8 cellular contexts compared by ENCODE assay signal in genomic region chr17:13114601-13115024, GRCh38.
DNase-seq lines count a peak whose midpoint lies in the region; ATAC-seq and TF ChIP-seq lines count a peak whose summit lies in the region.

No MANE protein-coding gene starts in this region.

- no peaks in the 10 kb centered on the region for H3K9me3 Mint-ChIP-seq in stimulated activated naive B cell treated with anti-CD40 and anti-IgM and Interleukin-4, amounts not matched to agents 10 μg/mL and 1 μg/mL and 100 μg/mL, for 72 hours

- peaks cover 0 to 1% of the 10 kb centered on the region in 2 donors for H3K4me1 Mint-ChIP-seq in stimulated activated naive B cell treated with anti-CD40 and anti-IgM and Interleukin-4, amounts not matched to agents 10 μg/mL and 1 μg/mL and 100 μg/mL, for 72 hours

- peaks cover 14 to 16% of the 10 kb centered on the region in 2 donors for H3K27me3 Mint-ChIP-seq in stimulated activated naive B cell treated with anti-CD40 and anti-IgM and Interleukin-4, amounts not matched to agents 10 μg/mL and 1 μg/mL and 100 μg/mL, for 72 hours

- no peaks in the 10 kb centered on the region for H3K4me1 ChIP-seq in left ventricle myocardium inferior

- no peaks in the 10 kb centered on the region for H3K36me3 ChIP-seq in left ventricle myocardium inferior

- H3K27ac ChIP-seq in left ventricle myocardium inferior (replicated peaks): no peak overlapping the region

- no peak overlapping the region for H3K4me3 Mint-ChIP-seq in stimulated activated naive B cell treated with anti-CD40 and anti-IgM and Interleukin-4, amounts not matched to agents 10 μg/mL and 1 μg/mL and 100 μg/mL, for 72 hours

- H3K27me3 ChIP-seq in left ventricle myocardium inferior (ENCODE audit: low read depth): peaks cover 44% of the 10 kb centered on the region

- ATAC-seq in stimulated activated naive B cell treated with anti-CD40 and anti-IgM and Interleukin-4, amounts not matched to agents 10 μg/mL and 1 μg/mL and 100 μg/mL, for 72 hours (replicated peaks): peak; percentile 48 to 52

- intact Hi-C loops in left ventricle myocardium inferior (cut with micrococcal nuclease): no loop called here

- peak; percentile 50 for DNase-seq in activated CD8-positive, alpha-beta memory T cell treated with anti-CD3 and anti-CD28 coated beads, Interleukin-2, amount 50 U/mL, for 48 hours
- no peak for DNase-seq in activated CD8-positive, alpha-beta memory T cell treated with anti-CD3 and anti-CD28 coated beads, Interleukin-2, amount 50 U/mL, for 4 hours
- DNase-seq in LHCN-M2 (ENCODE audit: low read depth): peak; percentile 29
- peak; percentile 22 for DNase-seq in UCSD-AML1 (lab: John Stamatoyannopoulos, UW; ENCODE audit: unreplicated experiment)
- peak; percentile 19 for DNase-seq in left ventricle myocardium inferior
- DNase-seq in stimulated activated naive B cell treated with anti-CD40 and anti-IgM and Interleukin-4, amounts not matched to agents 10 μg/mL and 1 μg/mL and 100 μg/mL, for 72 hours: no peak
- no peak for DNase-seq in NCI-H446 treated with DMSO at 0.1 percent for 48 hours (lab: John Stamatoyannopoulos, UW)
- no peak for DNase-seq in activated CD8-positive, alpha-beta memory T cell treated with anti-CD3 and anti-CD28 coated beads for 24 hours

- peak; percentile 79 for TF ChIP-seq CTCF in left ventricle myocardium inferior (IDR thresholded peaks at IDR 0.05; ENCODE audit: borderline replicate concordance)

- peak overlapping the region; percentile 35 for H3K4me3 ChIP-seq in left ventricle myocardium inferior

- no peak overlapping the region for H3K27ac Mint-ChIP-seq in stimulated activated naive B cell treated with anti-CD40 and anti-IgM and Interleukin-4, amounts not matched to agents 10 μg/mL and 1 μg/mL and 100 μg/mL, for 72 hours

- no peaks in the 10 kb centered on the region for H3K36me3 Mint-ChIP-seq in stimulated activated naive B cell treated with anti-CD40 and anti-IgM and Interleukin-4, amounts not matched to agents 10 μg/mL and 1 μg/mL and 100 μg/mL, for 72 hours

- no peaks in the 10 kb centered on the region for H3K9me3 ChIP-seq in left ventricle myocardium inferior (replicated peaks)

Comparison
In these comparisons a context has a peak if more than half of its experiments do, and no peak if none do; other contexts are left out.
1. DNase-seq: peak in activated CD8-positive, alpha-beta memory T cell treated with anti-CD3 and anti-CD28 coated beads, Interleukin-2, amount 50 U/mL, for 48 hours (single experiment), LHCN-M2 (single experiment), UCSD-AML1 (single experiment) and left ventricle myocardium inferior (single experiment); none in activated CD8-positive, alpha-beta memory T cell treated with anti-CD3 and anti-CD28 coated beads, Interleukin-2, amount 50 U/mL, for 4 hours (single experiment), stimulated activated naive B cell treated with anti-CD40 and anti-IgM and Interleukin-4, amounts not matched to agents 10 μg/mL and 1 μg/mL and 100 μg/mL, for 72 hours (single experiment), NCI-H446 treated with DMSO at 0.1 percent for 48 hours (single experiment) and activated CD8-positive, alpha-beta memory T cell treated with anti-CD3 and anti-CD28 coated beads for 24 hours (single experiment).